In the genomic region with DNA sequence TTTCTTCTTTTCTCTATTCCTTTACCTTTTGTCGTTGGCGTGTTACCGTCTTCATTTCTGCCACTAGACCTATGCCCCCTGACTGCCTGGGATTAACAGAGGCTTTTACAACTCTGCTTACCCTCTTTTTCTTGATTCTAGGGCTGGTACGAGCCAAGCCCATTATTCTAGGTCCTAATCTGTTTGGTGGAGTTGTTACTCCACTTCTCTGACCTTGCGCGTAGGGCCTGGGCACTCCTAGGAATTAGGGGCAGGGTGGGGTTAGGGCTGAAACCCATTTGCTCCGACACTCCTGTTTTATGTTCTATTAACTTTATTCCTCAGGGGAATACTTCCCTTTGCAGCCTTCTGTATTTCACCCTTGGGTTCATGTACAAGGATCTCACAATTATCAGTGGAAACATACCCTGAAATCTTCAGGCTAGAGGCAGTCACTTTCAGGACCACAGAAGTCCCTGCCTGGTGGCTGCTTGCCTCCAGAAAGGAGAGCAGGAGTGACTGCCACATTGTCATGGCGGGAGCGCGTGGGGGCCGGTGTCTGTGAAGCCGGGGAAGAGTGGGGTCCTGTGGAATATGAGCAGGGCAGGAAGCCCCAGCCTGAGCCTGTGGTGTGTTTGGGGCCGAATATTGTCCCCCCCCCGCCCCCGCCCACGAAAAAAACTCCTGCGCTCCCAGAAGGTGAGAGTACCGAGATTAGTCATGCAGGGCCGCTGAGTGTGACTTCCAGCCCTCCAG, we compare ENCODE assay signal across 8 cellular contexts. TPM values are rescaled to one million over a fixed set of nuclear protein-coding genes. Genes with fewer than 3 reads are reported as not detected.
DNase-seq lines count a peak whose midpoint lies in the region; ATAC-seq, FAIRE-seq and TF ChIP-seq lines count a peak whose summit lies in the region.

No MANE protein-coding gene starts in this region.

- FAIRE-seq in GM19239 (lab: Jason Lieb, UNC): no peak

- H3K36me3 ChIP-seq in HUES6 (ENCODE audit: control insufficient read depth, insufficient read depth, low read length): no peaks in the 10 kb centered on the region

- H3K9me3 Mint-ChIP-seq in effector memory CD8-positive, alpha-beta T cell: no peaks in the 10 kb centered on the region
- H3K9me3 Mint-ChIP-seq in natural killer cell treated with Interleukin-12 subunit alpha and Interleukin-12 subunit beta and Interleukin-15 and Interleukin-18, amount 100 ng/mL, for 72 hours: no peaks in the 10 kb centered on the region

- H3K4me3 ChIP-seq in GM12864 (ENCODE audit: low read depth, low read length) (peak overlapping the region; percentile 56), HUES6 (ENCODE audit: low read depth, low read length) (peak overlapping the region; percentile 80)

- H3K27me3 Mint-ChIP-seq in effector memory CD8-positive, alpha-beta T cell: peaks cover 0 to 22% of the 10 kb centered on the region in 2 donors
- peaks cover 6 to 13% of the 10 kb centered on the region in 2 donors for H3K27me3 Mint-ChIP-seq in natural killer cell treated with Interleukin-12 subunit alpha and Interleukin-12 subunit beta and Interleukin-15 and Interleukin-18, amount 100 ng/mL, for 72 hours

- H3K9ac ChIP-seq in HUES6 (ENCODE audit: low read length): peak overlapping the region; percentile 52

- ATAC-seq in effector memory CD8-positive, alpha-beta T cell (replicated peaks): peak; percentile 16
- ATAC-seq in natural killer cell treated with Interleukin-12 subunit alpha and Interleukin-12 subunit beta and Interleukin-15 and Interleukin-18, amount 100 ng/mL, for 72 hours: no peak
- ATAC-seq in GM21360 (IDR thresholded peaks at IDR 0.05; ENCODE audit: unreplicated experiment): no peak

- H3K4me3 Mint-ChIP-seq in effector memory CD8-positive, alpha-beta T cell: peak overlapping the region; percentile 88 to 89
- H3K4me3 Mint-ChIP-seq in natural killer cell treated with Interleukin-12 subunit alpha and Interleukin-12 subunit beta and Interleukin-15 and Interleukin-18, amount 100 ng/mL, for 72 hours: peak overlapping the region; percentile 84

- H3K4me1 Mint-ChIP-seq in effector memory CD8-positive, alpha-beta T cell (ENCODE audit: low read depth in 2 of 2): peaks cover 4 to 6% of the 10 kb centered on the region in 2 donors
- H3K4me1 Mint-ChIP-seq in natural killer cell treated with Interleukin-12 subunit alpha and Interleukin-12 subunit beta and Interleukin-15 and Interleukin-18, amount 100 ng/mL, for 72 hours (ENCODE audit: low read depth in 2 of 2): peaks cover 9 to 10% of the 10 kb centered on the region in 2 donors

- H3K9me3 ChIP-seq in HUES6 (ENCODE audit: control insufficient read depth, insufficient read depth, low read depth, low read length): no peaks in the 10 kb centered on the region

- POLR2A ChIA-PET in GM10248 (lab: Yijun Ruan, JAX): interaction anchor here (0.7 to 1.1 kb wide), 2 partner anchors 10 to 49 kb away, joined by 3 to 4 read pairs; a partner anchor contains a TSS

- peak overlapping the region; percentile 82 to 87 for H3K27ac Mint-ChIP-seq in effector memory CD8-positive, alpha-beta T cell
- H3K27ac Mint-ChIP-seq in natural killer cell treated with Interleukin-12 subunit alpha and Interleukin-12 subunit beta and Interleukin-15 and Interleukin-18, amount 100 ng/mL, for 72 hours: peak overlapping the region; percentile 3 to 27

- no peak overlapping the region for H3K27ac ChIP-seq in HUES6 (ENCODE audit: low read depth, low read length)

- no peaks in the 10 kb centered on the region for H3K36me3 Mint-ChIP-seq in effector memory CD8-positive, alpha-beta T cell (ENCODE audit: insufficient read depth)
- H3K36me3 Mint-ChIP-seq in natural killer cell treated with Interleukin-12 subunit alpha and Interleukin-12 subunit beta and Interleukin-15 and Interleukin-18, amount 100 ng/mL, for 72 hours: no peaks in the 10 kb centered on the region

- H3K4me1 ChIP-seq in HUES6 (ENCODE audit: control insufficient read depth, insufficient read depth, low read length): no peaks in the 10 kb centered on the region; the same call in 1 of the 2 replicates

- TF ChIP-seq CTCF in GM12864 (IDR thresholded peaks at IDR 0.05; ENCODE audit: low read depth, low read length, missing control alignments): no peak
- TF ChIP-seq CTCF in GM10248 (IDR thresholded peaks at IDR 0.05; ENCODE audit: control extremely low read depth, extremely low read depth, low read depth, missing control alignments): no peak

- CTCF ChIA-PET in GM10248 (lab: Yijun Ruan, JAX): interaction anchor here (0.9 to 3.0 kb wide), 7 partner anchors 10 to 80 kb away, joined by 3 to 9 read pairs (median 5); no protein-coding TSS in a partner anchor

- H3K27me3 ChIP-seq in HUES6 (ENCODE audit: control insufficient read depth, insufficient read depth, low read length): peaks cover 57% of the 10 kb centered on the region

- DNase-seq in GM12864 (ENCODE audit: low read depth): no peak
- no peak for DNase-seq in effector memory CD8-positive, alpha-beta T cell
- no peak for DNase-seq in natural killer cell treated with Interleukin-12 subunit alpha and Interleukin-12 subunit beta and Interleukin-15 and Interleukin-18, amount 100 ng/mL, for 72 hours (ENCODE audit: low spot score)
- no peak for DNase-seq in mesenteric fat pad (ENCODE audit: low spot score)
- no peak for DNase-seq in GM19239 (ENCODE audit: insufficient read length, low spot score)
- DNase-seq in GM10248 (ENCODE audit: extremely low spot score): no peak

RNA-seq across cellular contexts. Expression of a gene that starts 0.7 kb away (rescaled TPM):
- 1 to 10 TPM in 1 of 2 donors, under 1 TPM in 1; 0.36 to 1.0 TPM for total RNA-seq in natural killer cell treated with Interleukin-12 subunit alpha and Interleukin-12 subunit beta and Interleukin-15 and Interleukin-18, amount 100 ng/mL, for 72 hours
- total RNA-seq in mesenteric fat pad: 17.5 TPM

RNA-seq across cellular contexts. Expression of a gene that starts 49.1 kb away (rescaled TPM):
- total RNA-seq in natural killer cell treated with Interleukin-12 subunit alpha and Interleukin-12 subunit beta and Interleukin-15 and Interleukin-18, amount 100 ng/mL, for 72 hours: 10 to 100 TPM; 14.2 to 19.7 TPM
- 24.6 TPM for total RNA-seq in mesenteric fat pad
